ENCODE assay signal across 24 cellular contexts in the genomic region with DNA sequence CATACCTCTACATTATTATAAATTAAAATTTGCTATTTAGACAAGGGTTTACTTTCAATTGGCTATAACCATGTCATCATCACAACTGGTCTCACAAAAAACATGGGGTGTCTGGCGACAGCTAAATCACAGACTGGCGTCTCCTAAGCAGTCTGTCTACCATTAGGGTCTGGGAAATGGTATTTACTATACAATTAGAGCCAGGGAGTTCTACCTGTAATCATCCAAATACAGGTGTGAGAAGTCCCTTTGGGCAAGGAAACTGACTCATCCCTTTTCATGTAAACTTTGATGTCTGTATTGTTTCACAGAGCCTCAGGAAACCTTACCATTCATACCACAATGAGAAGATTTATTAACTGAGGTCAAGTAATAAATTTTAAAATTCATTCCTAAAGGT.
A peak's percentile ranks its signal among the peaks of the same experiment; 100 is the strongest.
DNase-seq lines count a peak whose midpoint lies in the region; ATAC-seq, FAIRE-seq and TF ChIP-seq lines count a peak whose summit lies in the region.
"Had no signal": no experiment of that assay in that cellular context is flagged by ENCODE, and none has a peak within 500 bp of the region (broad histone marks: within the 10 kb centered on the region; RNA-seq: fewer than 3 reads in every experiment).

No MANE protein-coding gene starts in this region.

- FAIRE-seq in A549 (lab: Jason Lieb, UNC) (no peak), bronchial epithelial cell (lab: Jason Lieb, UNC) (no peak)
- FAIRE-seq: frontal cortex, GM19239, kidney had no signal

- no peak overlapping the region for H3K4me3 Mint-ChIP-seq in naive thymus-derived CD8-positive, alpha-beta T cell
- H3K4me3 Mint-ChIP-seq: activated naive CD4-positive, alpha-beta T cell treated with anti-CD3 and anti-CD28 coated beads for 36 hours; naive B cell had no signal

- TF ChIP-seq CTCF in A549 (IDR thresholded peaks at IDR 0.05) (no peak), bronchial epithelial cell (IDR thresholded peaks at IDR 0.05; ENCODE audit: insufficient read depth, low read length, severe bottlenecking) (no peak), A673 (conservative IDR thresholded peaks at IDR 0.05; ENCODE audit: low read depth, low read length) (no peak)

- H3K36me3 ChIP-seq in bronchial epithelial cell (ENCODE audit: control insufficient read depth, insufficient read depth, low read length) (no peaks in the 10 kb centered on the region), A673 (ENCODE audit: insufficient read depth, low read length, poor library complexity, severe bottlenecking) (peaks cover 2% of the 10 kb centered on the region)
- H3K36me3 ChIP-seq: suprapubic skin had no signal

- intact Hi-C loops in A673 (cut with micrococcal nuclease; ENCODE audit: unreplicated experiment), result no loop called here

- no peak overlapping the region for H3K27ac Mint-ChIP-seq in naive thymus-derived CD8-positive, alpha-beta T cell
- H3K27ac Mint-ChIP-seq: activated naive CD4-positive, alpha-beta T cell treated with anti-CD3 and anti-CD28 coated beads for 36 hours had no signal

- no peak for TF ChIP-seq POLR2A in A549 (IDR thresholded peaks at IDR 0.05; ENCODE audit: low read length)

- POLR2A ChIA-PET in A549 (lab: Yijun Ruan, JAX) (no interaction called here), A673 (lab: Charles Lee; ENCODE audit: low non-redundant PET) (no interaction called here)
- POLR2A ChIA-PET in naive thymus-derived CD8-positive, alpha-beta T cell (lab: Charles Lee), result no interaction called here

- ATAC-seq in A549 (no peak), GM18861 (IDR thresholded peaks at IDR 0.05; ENCODE audit: unreplicated experiment) (no peak)
- no peak for ATAC-seq in naive thymus-derived CD8-positive, alpha-beta T cell
- ATAC-seq: sciatic nerve had no signal

- H3K4me1 ChIP-seq in A549 (peaks cover 67% of the 10 kb centered on the region), A673 (ENCODE audit: insufficient read depth, low read length, poor library complexity, severe bottlenecking) (peaks cover 54% of the 10 kb centered on the region)
- H3K4me1 ChIP-seq: suprapubic skin had no signal

- TF ChIP-seq EP300 in A549 (IDR thresholded peaks at IDR 0.05), result no peak

- no peak for DNase-seq in A549 (ENCODE audit: low read depth in 1 of 2, low spot score in 1 of 2)
- peak; percentile 54 for DNase-seq in M059J (ENCODE audit: low read depth)
- peak; percentile 15 for DNase-seq in NCI-H226
- DNase-seq in bronchial epithelial cell (ENCODE audit: low read depth), result peak; percentile 82
- no peak for DNase-seq in NCI-H774 (lab: John Stamatoyannopoulos, UW)
- no peak for DNase-seq in naive thymus-derived CD8-positive, alpha-beta T cell
- DNase-seq in A673 (ENCODE audit: low spot score), result no peak
- DNase-seq: ACHN; activated CD8-positive, alpha-beta memory T cell treated with anti-CD3 and anti-CD28 coated beads for 24 hours; activated naive CD4-positive, alpha-beta T cell treated with anti-CD3 and anti-CD28 coated beads for 36 hours; activated T-cell treated with anti-CD3 and anti-CD28 coated beads, Interleukin-2, amount 50 U/mL, for 48 hours; amygdala; GDM1; hypothalamus; kidney; naive B cell; NCI-H1092 had no signal

- no peaks in the 10 kb centered on the region for H3K9me3 Mint-ChIP-seq in naive thymus-derived CD8-positive, alpha-beta T cell
- H3K9me3 Mint-ChIP-seq: activated naive CD4-positive, alpha-beta T cell treated with anti-CD3 and anti-CD28 coated beads for 36 hours; naive B cell had no signal

- no peak for TF ChIP-seq RAD21 in A549 (conservative IDR thresholded peaks at IDR 0.05 in 1 of 2, IDR thresholded peaks at IDR 0.05 in 1 of 2)

- H3K9me3 ChIP-seq in A549 (no peaks in the 10 kb centered on the region), A673 (ENCODE audit: low read depth, low read length, poor library complexity, severe bottlenecking) (no peaks in the 10 kb centered on the region)
- H3K9me3 ChIP-seq: suprapubic skin had no signal

- H3K4me2 ChIP-seq in A549, result peak overlapping the region; percentile 22

- CTCF ChIA-PET in A549 (lab: Yijun Ruan, JAX), result interaction anchor here (1.5 kb wide), 1 partner anchor 220 kb away, joined by 4 read pairs; no protein-coding TSS in a partner anchor
- CTCF ChIA-PET in A673 (lab: Charles Lee), result no interaction called here

- BruUV-seq in A673 (replicated peaks; lab: Mats Ljungman, UMichigan), result no TSS peak

- H3K4me3 ChIP-seq in A549 (no peak overlapping the region), bronchial epithelial cell (ENCODE audit: low read depth, low read length) (no peak overlapping the region), A673 (ENCODE audit: low read depth, low read length, poor library complexity, severe bottlenecking) (no peak overlapping the region)
- H3K4me3 ChIP-seq: lung, suprapubic skin had no signal

- peaks cover 0 to 2% (median 0%) of the 10 kb centered on the region in 4 donors for H3K4me1 Mint-ChIP-seq in naive thymus-derived CD8-positive, alpha-beta T cell

- WGBS in A549 (ENCODE audit: missing lambda C conversion rate), result 89% methylated on average over 2 of the region's 2 CpGs

- H3K27me3 ChIP-seq in bronchial epithelial cell (ENCODE audit: control insufficient read depth, insufficient read depth, low read length) (no peaks in the 10 kb centered on the region), A673 (replicated peaks; ENCODE audit: insufficient read depth, low read depth, low read length, poor library complexity) (no peaks in the 10 kb centered on the region)
- H3K27me3 ChIP-seq: suprapubic skin had no signal

- H3K27ac ChIP-seq in A549, result peak overlapping the region in 1 of 2 experiments; percentile 20; a peak in 2 of 6 replicates
- no peak overlapping the region for H3K27ac ChIP-seq in A673 (ENCODE audit: low read depth, low read length, poor library complexity, severe bottlenecking)
- H3K27ac ChIP-seq: C4-2B, suprapubic skin had no signal

- H3K36me3 Mint-ChIP-seq in naive thymus-derived CD8-positive, alpha-beta T cell, result peaks cover 0 to 34% (median 18%) of the 10 kb centered on the region in 3 donors

- no peaks in the 10 kb centered on the region for H3K27me3 Mint-ChIP-seq in naive thymus-derived CD8-positive, alpha-beta T cell
- H3K27me3 Mint-ChIP-seq: naive B cell had no signal

TF ChIP-seq in A549, 52 proteins besides CTCF, POLR2A, EP300 and RAD21:
- TF ChIP-seq SREBF2 (IDR thresholded peaks at IDR 0.05), result no peak
- TF ChIP-seq, protein P1, sequence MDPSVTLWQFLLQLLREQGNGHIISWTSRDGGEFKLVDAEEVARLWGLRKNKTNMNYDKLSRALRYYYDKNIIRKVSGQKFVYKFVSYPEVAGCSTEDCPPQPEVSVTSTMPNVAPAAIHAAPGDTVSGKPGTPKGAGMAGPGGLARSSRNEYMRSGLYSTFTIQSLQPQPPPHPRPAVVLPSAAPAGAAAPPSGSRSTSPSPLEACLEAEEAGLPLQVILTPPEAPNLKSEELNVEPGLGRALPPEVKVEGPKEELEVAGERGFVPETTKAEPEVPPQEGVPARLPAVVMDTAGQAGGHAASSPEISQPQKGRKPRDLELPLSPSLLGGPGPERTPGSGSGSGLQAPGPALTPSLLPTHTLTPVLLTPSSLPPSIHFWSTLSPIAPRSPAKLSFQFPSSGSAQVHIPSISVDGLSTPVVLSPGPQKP (IDR thresholded peaks at IDR 0.05; ENCODE audit: low read depth, low read length), result no peak
- TF ChIP-seq MYC (IDR thresholded peaks at IDR 0.05; ENCODE audit: borderline replicate concordance, low read length), result no peak
- TF ChIP-seq HES2 (IDR thresholded peaks at IDR 0.05), result no peak
- TF ChIP-seq, protein P2, sequence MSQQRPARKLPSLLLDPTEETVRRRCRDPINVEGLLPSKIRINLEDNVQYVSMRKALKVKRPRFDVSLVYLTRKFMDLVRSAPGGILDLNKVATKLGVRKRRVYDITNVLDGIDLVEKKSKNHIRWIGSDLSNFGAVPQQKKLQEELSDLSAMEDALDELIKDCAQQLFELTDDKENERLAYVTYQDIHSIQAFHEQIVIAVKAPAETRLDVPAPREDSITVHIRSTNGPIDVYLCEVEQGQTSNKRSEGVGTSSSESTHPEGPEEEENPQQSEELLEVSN (IDR thresholded peaks at IDR 0.05; ENCODE audit: borderline replicate concordance, low read depth), result no peak
- no peak for TF ChIP-seq CEBPB (IDR thresholded peaks at IDR 0.05)
- TF ChIP-seq USF2 (IDR thresholded peaks at IDR 0.05), result no peak
- no peak for TF ChIP-seq FOSB (CRISPR knock-in tag; IDR thresholded peaks at IDR 0.05)
- no peak for TF ChIP-seq NPAS2 (CRISPR knock-in tag; IDR thresholded peaks at IDR 0.05; ENCODE audit: borderline replicate concordance)

Comparison
In these comparisons a context has a peak if more than half of its experiments do, and no peak if none do; other contexts are left out.
1. DNase-seq: peak in M059J (single experiment), NCI-H226 (single experiment) and bronchial epithelial cell (single experiment); none in A549 (0 of 2), NCI-H774 (single experiment), naive thymus-derived CD8-positive, alpha-beta T cell (0 of 10) and A673 (single experiment).